7 cellular contexts compared by ENCODE assay signal in the genomic region with DNA sequence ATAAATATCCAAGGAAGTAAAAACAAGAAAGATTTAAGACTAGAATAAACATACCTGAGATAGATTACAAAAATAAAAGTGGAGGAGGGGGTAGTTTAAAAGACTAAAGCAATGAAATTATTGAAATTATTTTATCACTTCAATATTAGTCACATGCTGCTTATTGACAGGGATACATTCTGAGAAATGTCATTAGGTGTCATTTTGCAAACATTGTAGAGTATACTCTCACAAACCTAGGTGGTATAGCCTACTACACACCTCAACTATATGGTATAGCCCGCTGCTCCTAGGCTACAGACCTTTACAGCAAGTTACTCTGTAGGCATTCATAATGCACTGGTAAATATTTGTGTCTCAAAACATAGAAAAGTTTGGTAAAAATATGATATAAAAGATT.
"Had no signal": no experiment of that assay in that cellular context is flagged by ENCODE, and none has a peak within 500 bp of the region (broad histone marks: within the 10 kb centered on the region; RNA-seq: fewer than 3 reads in every experiment).

No MANE protein-coding gene starts in this region.

- ATAC-seq: HepG2 had no signal

- DNase-seq: IMR-90, KBM-7, KG1 had no signal

- FAIRE-seq: HepG2, HTR-8/SVneo had no signal

- H3K4me2 ChIP-seq: KMS-11 had no signal

- H3K9ac ChIP-seq: KMS-11 had no signal

- H3K27ac ChIP-seq: HL-60, KMS-11 had no signal
